ENCODE assay signal across 21 cellular contexts in the genomic region with DNA sequence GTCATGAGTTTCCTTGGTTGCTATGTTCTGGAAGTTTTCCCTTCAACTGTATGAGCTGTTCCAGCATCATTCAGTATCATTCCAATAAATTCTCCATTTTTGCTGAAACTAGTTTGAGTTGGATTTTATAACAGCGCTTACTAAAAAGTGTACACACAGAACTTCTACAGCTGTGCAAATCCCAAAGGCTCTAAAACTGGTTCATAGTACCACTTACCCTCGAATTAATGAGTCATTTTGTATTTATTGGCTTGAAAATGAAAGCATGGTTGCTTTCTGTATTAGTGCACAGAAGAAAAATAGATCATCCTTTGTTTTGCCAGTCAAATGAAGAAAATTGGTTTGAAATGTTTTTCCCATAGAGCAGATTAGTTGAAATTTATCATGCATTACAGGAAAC.
DNase-seq lines count a peak whose midpoint lies in the region; ATAC-seq lines count a peak whose summit lies in the region.
"Had no signal": no experiment of that assay in that cellular context is flagged by ENCODE, and none has a peak within 500 bp of the region (broad histone marks: within the 10 kb centered on the region; RNA-seq: fewer than 3 reads in every experiment).

No MANE protein-coding gene starts in this region.

- ATAC-seq in GM18499 (IDR thresholded peaks at IDR 0.05; ENCODE audit: insufficient read depth, unreplicated experiment) (peak; percentile 75), GM19452 (IDR thresholded peaks at IDR 0.05; ENCODE audit: unreplicated experiment) (peak; percentile 81), HG03469 (IDR thresholded peaks at IDR 0.05; ENCODE audit: unreplicated experiment) (peak; percentile 80), HG03354 (IDR thresholded peaks at IDR 0.05; ENCODE audit: poor library complexity, severe bottlenecking, unreplicated experiment) (no peak), HG03378 (IDR thresholded peaks at IDR 0.05; ENCODE audit: unreplicated experiment) (no peak), left colon (no peak)
- ATAC-seq: esophagus mucosa; HepG2; right cardiac atrium; stimulated activated naive CD8-positive, alpha-beta T cell treated with anti-CD3 and anti-CD28 coated beads, Interleukin-15, Interleukin-2, amounts not matched to agents 100 U/mL and 50 U/mL, for 24 hours had no signal

- DNase-seq in foreskin melanocyte (peak; percentile 25), NCI-H1694 treated with DMSO at 0.1 percent for 48 hours (lab: John Stamatoyannopoulos, UW) (no peak), left colon (no peak)
- DNase-seq: activated CD4-positive, alpha-beta T cell treated with anti-CD3 and anti-CD28 coated beads for 48 hours; activated effector memory CD4-positive, alpha-beta T cell treated with Interleukin-2 at 50 U/mL for 16 hours; CD4-positive, alpha-beta memory T cell; central memory CD4-positive, alpha-beta T cell; NCI-H146; NCI-H226; nucleus accumbens; right cardiac atrium; RPMI8226; stimulated activated naive CD8-positive, alpha-beta T cell treated with anti-CD3 and anti-CD28 coated beads, Interleukin-15, Interleukin-2, amounts not matched to agents 100 U/mL and 50 U/mL, for 24 hours; upper lobe of left lung had no signal

- intact Hi-C loops in left colon (cut with DNase I, micrococcal nuclease) = no loop called here

Comparison
In these comparisons a context has a peak if more than half of its experiments do, and no peak if none do; other contexts are left out.
1. ATAC-seq: peak in GM18499 (single experiment), GM19452 (single experiment) and HG03469 (single experiment); none in HG03354 (single experiment), HG03378 (single experiment) and left colon (single experiment).